ENCODE assay signal across 1 cellular context in genomic region chr9:108474356-108474755, GRCh38.
TF ChIP-seq lines count a peak whose summit lies in the region.

No MANE protein-coding gene starts in this region.

TF ChIP-seq in GM23338, 12 proteins besides CTCF, POLR2A, EP300 and RAD21 (continued from another document):
- TF ChIP-seq REST (IDR thresholded peaks at IDR 0.05; ENCODE audit: unreplicated experiment) (no peak), ETS1 (IDR thresholded peaks at IDR 0.05) (no peak), ZNF114 (CRISPR knock-in tag; IDR thresholded peaks at IDR 0.05) (no peak), EZH2phosphoT487 (IDR thresholded peaks at IDR 0.05; ENCODE audit: unreplicated experiment) (no peak), EZH2 (IDR thresholded peaks at IDR 0.05; ENCODE audit: low read depth, unreplicated experiment) (no peak), STAT1 (IDR thresholded peaks at IDR 0.05; ENCODE audit: unreplicated experiment) (no peak)
TF ChIP-seq in GM23338: peak in this region for 0.
